In genomic region chr1:207962716-207963428, GRCh38 we compare ENCODE assay signal across 8 cellular contexts. TPM values are rescaled to one million over a fixed set of nuclear protein-coding genes. Genes with fewer than 3 reads are reported as not detected.
A peak's percentile ranks its signal among the peaks of the same experiment; 100 is the strongest.
DNase-seq lines count a peak whose midpoint lies in the region; ATAC-seq, FAIRE-seq and TF ChIP-seq lines count a peak whose summit lies in the region.

No MANE protein-coding gene starts in this region.

- no peak for FAIRE-seq in H1 (lab: Jason Lieb, UNC)

- H3K4me1 ChIP-seq in H1 (replicated peaks in 1 of 4; ENCODE audit: control insufficient read depth in 3 of 4, insufficient read depth in 4 of 4, low read length in 3 of 4) (peaks cover 0 to 17% (median 5%) of the 10 kb centered on the region in 4 experiments; a peak in 6 of 7 replicates), mesendoderm (ENCODE audit: control insufficient read depth, low read depth, low read length) (no peaks in the 10 kb centered on the region)

- POLR2A ChIA-PET in H1 (lab: Charles Lee; ENCODE audit: partially characterized antibody), result interaction anchor here (0.7 to 1.9 kb wide), 12 partner anchors 11 to 157 kb away, joined by 3 to 10 read pairs (median 3); no protein-coding TSS in a partner anchor

- H2BK120ac ChIP-seq in H1 (replicated peaks; ENCODE audit: low read depth, low read length) (no peak overlapping the region), mesendoderm (ENCODE audit: low read depth, low read length) (peak overlapping the region; percentile 40)

- peak overlapping the region; percentile 95 for H3K18ac ChIP-seq in H1 (ENCODE audit: extremely low read depth, low read length)
- H3K18ac ChIP-seq in mesendoderm (ENCODE audit: low read length), result peak overlapping the region; percentile 55

- WGBS in H1 (ENCODE audit: extremely low coverage in 1 of 2, insufficient coverage in 1 of 2, insufficient read length in 1 of 2, insufficient replicate concordance in 2 of 2, low coverage in 1 of 2, low lambda C conversion rate in 2 of 2, missing lambda C conversion rate in 1 of 2), 2 experiments, result 35% methylated on average over 32 of the region's 33 CpGs; no CpG with 5 or more reads in 1 of the 2 experiments
- no CpG with 5 or more reads among the region's 33 CpGs for WGBS in mesendoderm (ENCODE audit: extremely low coverage, insufficient coverage, low lambda C conversion rate)

- H3K23me2 ChIP-seq in H1 (ENCODE audit: low read depth, low read length), result peaks cover 6% of the 10 kb centered on the region; the same call in 1 of the 2 replicates

- no peaks in the 10 kb centered on the region for H3K79me1 ChIP-seq in H1 (ENCODE audit: low read depth, low read length)
- H3K79me1 ChIP-seq in mesendoderm (ENCODE audit: low read length), result no peaks in the 10 kb centered on the region

- H3K9ac ChIP-seq in SU-DHL-6 (ENCODE audit: low read length) (peak overlapping the region; percentile 64), H1 (replicated peaks in 1 of 4; ENCODE audit: extremely low read depth in 1 of 4, low read depth in 3 of 4, low read length in 3 of 4) (peak overlapping the region in 3 of 4 experiments; percentile 63 to 72 (median 71); a peak in 5 of 7 replicates), mesendoderm (ENCODE audit: low read length) (peak overlapping the region; percentile 79)

- no peak for TF ChIP-seq POLR2A in H1 (IDR thresholded peaks at IDR 0.05; ENCODE audit: control extremely low read depth in 1 of 2, low read depth in 2 of 2, low read length in 2 of 2)

- no peaks in the 10 kb centered on the region for H3K9me3 ChIP-seq in SU-DHL-6 (ENCODE audit: insufficient read depth, low read length)
- H3K9me3 ChIP-seq in H1 (ENCODE audit: insufficient read depth in 2 of 2, low read depth in 1 of 2, low read length in 1 of 2), result no peaks in the 10 kb centered on the region

- H4K5ac ChIP-seq in H1 (ENCODE audit: insufficient read length, low read depth, low read length), result peak overlapping the region; percentile 13
- no peak overlapping the region for H4K5ac ChIP-seq in mesendoderm (ENCODE audit: low read length)

- no peak overlapping the region for H2BK5ac ChIP-seq in H1 (ENCODE audit: low read depth, low read length)
- no peak overlapping the region for H2BK5ac ChIP-seq in mesendoderm (ENCODE audit: low read length)

- TF ChIP-seq CTCF in SU-DHL-6 (IDR thresholded peaks at IDR 0.05; ENCODE audit: insufficient read depth, low read length, poor library complexity, severe bottlenecking) (no peak), H1 (IDR thresholded peaks at IDR 0.05; ENCODE audit: control extremely low read depth in 1 of 3, insufficient read depth in 1 of 3, low read depth in 1 of 3, low read length in 3 of 3) (no peak)

- H3K23ac ChIP-seq in H1 (ENCODE audit: insufficient read length), result no peak overlapping the region
- no peak overlapping the region for H3K23ac ChIP-seq in mesendoderm (ENCODE audit: low read length)

- CTCF ChIA-PET in H1 (lab: Charles Lee; ENCODE audit: partially characterized antibody), result interaction anchor here (0.6 to 10.0 kb wide), 39 partner anchors 9 to 378 kb away, joined by 3 to 223 read pairs (median 6); partner anchors contain the start of gene CD34

- H4K91ac ChIP-seq in H1 (replicated peaks; ENCODE audit: insufficient read length, low read length), result peak overlapping the region; percentile 44

- peak; percentile 23 for ATAC-seq in HG02970 (IDR thresholded peaks at IDR 0.05; ENCODE audit: low FRiP score, unreplicated experiment)

- no peaks in the 10 kb centered on the region for H3K9me2 ChIP-seq in SU-DHL-6 (replicated peaks; ENCODE audit: insufficient read depth, low read length)

- H3K79me2 ChIP-seq in SU-DHL-6 (ENCODE audit: insufficient read depth, low read length) (no peaks in the 10 kb centered on the region), H1 (ENCODE audit: control insufficient read depth in 1 of 2, insufficient read depth in 2 of 2, low read length in 2 of 2) (no peaks in the 10 kb centered on the region), mesendoderm (ENCODE audit: control insufficient read depth, insufficient read depth, low read length) (no peaks in the 10 kb centered on the region)

- DNase-seq in activated T-cell treated with anti-CD3 and anti-CD28 coated beads for 24 hours (ENCODE audit: low read depth), result peak; percentile 16
- no peak for DNase-seq in activated T-cell treated with anti-CD3 and anti-CD28 coated beads, Interleukin-2, amount 50 U/mL, for 1 hour
- DNase-seq in H1 (ENCODE audit: low read depth in 1 of 2, low spot score in 2 of 2), result no peak
- peak; percentile 57 for DNase-seq in mesendoderm
- DNase-seq in substantia nigra (lab: John Stamatoyannopoulos, UW), result peak in 36 of 49 donors; percentile 30 to 97 (median 64)
- DNase-seq in iPS-NIHi11 (ENCODE audit: low spot score), result no peak

- H3K14ac ChIP-seq in H1 (ENCODE audit: insufficient read length), result no peak overlapping the region

- peak overlapping the region; percentile 71 for H3K56ac ChIP-seq in H1 (replicated peaks; ENCODE audit: insufficient read length, low read depth, low read length)
- peak overlapping the region; percentile 86 for H3K56ac ChIP-seq in mesendoderm (ENCODE audit: low read length)

- no peak overlapping the region for H2AK5ac ChIP-seq in H1 (ENCODE audit: low read depth, low read length)
- H2AK5ac ChIP-seq in mesendoderm (ENCODE audit: low read length), result no peak overlapping the region

- no peaks in the 10 kb centered on the region for H3K36me3 ChIP-seq in SU-DHL-6 (ENCODE audit: low read length)
- H3K36me3 ChIP-seq in H1 (ENCODE audit: control insufficient read depth in 2 of 4, insufficient read depth in 4 of 4, low read length in 3 of 4), result no peaks in the 10 kb centered on the region
- no peaks in the 10 kb centered on the region for H3K36me3 ChIP-seq in mesendoderm (ENCODE audit: control insufficient read depth, insufficient read depth, low read length)

- TF ChIP-seq RAD21 in H1 (IDR thresholded peaks at IDR 0.05 in 1 of 2, conservative IDR thresholded peaks at IDR 0.05 in 1 of 2; ENCODE audit: low read depth in 2 of 2, low read length in 2 of 2), result no peak

- H3K27me3 ChIP-seq in SU-DHL-6 (ENCODE audit: low read length) (no peaks in the 10 kb centered on the region), H1 (replicated peaks in 1 of 4; ENCODE audit: control insufficient read depth in 3 of 4, extremely low read depth in 1 of 4, insufficient read depth in 3 of 4, low read length in 3 of 4) (peaks cover 25 to 67% (median 48%) of the 10 kb centered on the region in 4 experiments), mesendoderm (ENCODE audit: insufficient read depth, low read length, poor library complexity) (peaks cover 14% of the 10 kb centered on the region)

- no peak overlapping the region for H2BK20ac ChIP-seq in H1 (ENCODE audit: low read length)

- no peak overlapping the region for H2BK12ac ChIP-seq in H1 (ENCODE audit: low read depth, low read length)

- H4K20me1 ChIP-seq in SU-DHL-6 (ENCODE audit: low read depth, low read length) (no peaks in the 10 kb centered on the region), H1 (replicated peaks in 1 of 2; ENCODE audit: control insufficient read depth in 1 of 2, insufficient read depth in 2 of 2, low read length in 2 of 2) (no peaks in the 10 kb centered on the region)

- H3K4me3 ChIP-seq in SU-DHL-6 (ENCODE audit: insufficient read depth, low read length, poor library complexity, severe bottlenecking) (peak overlapping the region; percentile 56), H1 (ENCODE audit: extremely low read depth in 1 of 4, insufficient read depth in 2 of 4, low read depth in 3 of 4, low read length in 4 of 4) (peak overlapping the region; percentile 30 to 64 (median 53)), mesendoderm (ENCODE audit: low read length) (peak overlapping the region; percentile 35)

- no peak overlapping the region for H3K27ac ChIP-seq in SU-DHL-6 (ENCODE audit: low read depth, low read length)
- H3K27ac ChIP-seq in H1 (ENCODE audit: low read depth, low read length), result no peak overlapping the region; the same call in 1 of the 2 replicates
- no peak overlapping the region for H3K27ac ChIP-seq in mesendoderm (ENCODE audit: low read depth, low read length)
- peak overlapping the region; percentile 96 for H3K27ac ChIP-seq in substantia nigra (ENCODE audit: low read depth, low read length, poor library complexity, severe bottlenecking)

- H3K4me2 ChIP-seq in SU-DHL-6 (ENCODE audit: low read depth, low read length, poor library complexity, severe bottlenecking) (peak overlapping the region; percentile 69), H1 (ENCODE audit: insufficient read depth in 1 of 2, low read depth in 2 of 2, low read length in 2 of 2) (peak overlapping the region; percentile 39 to 84), mesendoderm (ENCODE audit: low read length) (peak overlapping the region; percentile 60)

- no peak for TF ChIP-seq EP300 in H1 (IDR thresholded peaks at IDR 0.05; ENCODE audit: borderline replicate concordance in 1 of 2, low read depth in 2 of 2, low read length in 2 of 2)

- H2AFZ ChIP-seq in SU-DHL-6 (ENCODE audit: low read depth, low read length, severe bottlenecking) (peak overlapping the region; percentile 100), H1 (ENCODE audit: low read length) (peak overlapping the region; percentile 85)

- H3F3A ChIP-seq in SU-DHL-6 (ENCODE audit: insufficient read depth), result no peaks in the 10 kb centered on the region

- H2BK15ac ChIP-seq in H1 (ENCODE audit: low read length) (peak overlapping the region; percentile 29; the same call in 1 of the 2 replicates), mesendoderm (replicated peaks; ENCODE audit: low read depth) (no peak overlapping the region)

- H4K8ac ChIP-seq in H1 (ENCODE audit: extremely low read depth, insufficient read depth, low read length) (peak overlapping the region; percentile 96), mesendoderm (ENCODE audit: low read depth, low read length) (peak overlapping the region; percentile 7)

- H3K4ac ChIP-seq in H1 (replicated peaks; ENCODE audit: insufficient read length, low read depth, low read length) (no peak overlapping the region), mesendoderm (ENCODE audit: low read depth, low read length) (peak overlapping the region; percentile 39)

RNA-seq across cellular contexts. Expression of gene CD34, which starts 51.9 kb away (rescaled TPM):
- total RNA-seq in H1 (2021; fragmentation: NEBNext Ultra II Directional; extraction: Animal tissue kit (Norgen Biotek cat#: 25700)), result 0.39 and 0.46 TPM in 2 replicates
- polyA plus RNA-seq in H1 (2011; rRNA removed), result 0.50 and 0.54 TPM in 2 replicates
- 0.47 TPM for polyA plus RNA-seq in H1 (2011; cell fraction: cytosol; rRNA removed)
- polyA plus RNA-seq in H1 (2011; cell fraction: nucleus; rRNA removed), result 0.46 TPM
- polyA plus RNA-seq in H1 (2012, experiment 1 of 2), result 0.24 to 0.45 TPM (median 0.36 TPM) in 4 replicates
- 0.35 TPM for polyA plus RNA-seq in H1 (2012, experiment 2 of 2)
- 0.30 TPM for polyA plus RNA-seq in H1 (2013, experiment 1 of 2)
- 0.26 TPM for polyA plus RNA-seq in H1 (2013, experiment 2 of 2)
- 0.44 and 0.61 TPM in 2 replicates for polyA minus RNA-seq in H1 (2011; rRNA and poly(A)+ RNA removed)
- not detected for polyA minus RNA-seq in H1 (2011; cell fraction: cytosol; rRNA and poly(A)+ RNA removed)
- 0.50 TPM for polyA minus RNA-seq in H1 (2011; cell fraction: nucleus; rRNA and poly(A)+ RNA removed)
- polyA plus RNA-seq in mesendoderm (2013, experiment 1 of 2), result 0.04 TPM
- polyA plus RNA-seq in mesendoderm (2013, experiment 2 of 2), result 0.06 TPM

Comparison
In these comparisons a context has a peak if more than half of its experiments do, and no peak if none do; other contexts are left out.
1. DNase-seq: peak in activated T-cell treated with anti-CD3 and anti-CD28 coated beads for 24 hours (single experiment), mesendoderm (single experiment) and substantia nigra (36 of 49); none in activated T-cell treated with anti-CD3 and anti-CD28 coated beads, Interleukin-2, amount 50 U/mL, for 1 hour (single experiment), H1 (0 of 2) and iPS-NIHi11 (single experiment).
2. Peak in every context shown above with its lines, with median percentiles within 50 percentile points of each other: H3K4me2 ChIP-seq, H3K4me3 ChIP-seq and H3K9ac ChIP-seq.